Comparison of ENCODE assay signal across 10 cellular contexts in genomic region chr2:181309161-181309560, GRCh38.
DNase-seq lines count a peak whose midpoint lies in the region; ATAC-seq and TF ChIP-seq lines count a peak whose summit lies in the region.
"Had no signal": no experiment of that assay in that cellular context is flagged by ENCODE, and none has a peak within 500 bp of the region (broad histone marks: within the 10 kb centered on the region; RNA-seq: fewer than 3 reads in every experiment).

No MANE protein-coding gene starts in this region.

- H3K4me3 ChIP-seq in transverse colon: no peak overlapping the region

- no peak for ATAC-seq in activated T-cell treated with anti-CD3 and anti-CD28 coated beads, Interleukin-2, amount 50 U/mL, for 72 hours (replicated peaks in 1 of 2)
- ATAC-seq: Panc1 had no signal

- no peak for TF ChIP-seq CTCF in transverse colon (IDR thresholded peaks at IDR 0.05)

- no peaks in the 10 kb centered on the region for H3K9me3 Mint-ChIP-seq in activated T-cell treated with anti-CD3 and anti-CD28 coated beads, Interleukin-2, amount 50 U/mL, for 72 hours
- H3K9me3 Mint-ChIP-seq in dendritic cell treated with granulocyte-macrophage colony-stimulating factor and Interleukin-4, amounts not matched to agents 40 ng/mL and 50 ng/mL, for 4 days: no peaks in the 10 kb centered on the region

- intact Hi-C loops in dendritic cell treated with granulocyte-macrophage colony-stimulating factor and Interleukin-4, amounts not matched to agents 40 ng/mL and 50 ng/mL, for 4 days (cut with micrococcal nuclease): loop anchor here (5.0 to 10.0 kb wide), 2 partner anchors 148 to 406 kb away; partner anchors contain the start of gene ITGA4
- intact Hi-C loops in transverse colon (cut with DNase I; ENCODE audit: low total_unique reads): no loop called here

- WGBS in transverse colon (ENCODE audit: low coverage in 1 of 2), 2 donors: 68 to 72% methylated on average over 3 of the region's 3 CpGs

- no peak for TF ChIP-seq EP300 in transverse colon (IDR thresholded peaks at IDR 0.05; ENCODE audit: low read depth)

- peak overlapping the region; percentile 49 to 63 (median 58) for H3K27ac ChIP-seq in transverse colon

- DNase-seq in activated T-cell treated with anti-CD3 and anti-CD28 coated beads, Interleukin-2, amount 50 U/mL, for 72 hours: no peak
- no peak for DNase-seq in activated T-cell treated with anti-CD3 and anti-CD28 coated beads, Interleukin-2, amount 50 U/mL, for 1 hour
- DNase-seq in OCI-M1 (lab: John Stamatoyannopoulos, UW): peak; percentile 78
- no peak for DNase-seq in transverse colon
- no peak for DNase-seq in stimulated activated CD4-positive, alpha-beta T cell treated with anti-CD3 and anti-CD28 coated beads, Interleukin-4, amount 100 ng/mL, for 4 hours
- DNase-seq in GM03348 (ENCODE audit: low spot score): no peak
- no peak for DNase-seq in H4 (ENCODE audit: low spot score)
- DNase-seq: NCI-H187 treated with DMSO at 0.1 percent for 48 hours had no signal

- H3K4me3 Mint-ChIP-seq in activated T-cell treated with anti-CD3 and anti-CD28 coated beads, Interleukin-2, amount 50 U/mL, for 72 hours: peak overlapping the region; percentile 66 to 84
- H3K4me3 Mint-ChIP-seq in dendritic cell treated with granulocyte-macrophage colony-stimulating factor and Interleukin-4, amounts not matched to agents 40 ng/mL and 50 ng/mL, for 4 days: peak overlapping the region; percentile 39

- H3K27me3 ChIP-seq in transverse colon: no peaks in the 10 kb centered on the region

- TF ChIP-seq POLR2A in transverse colon (IDR thresholded peaks at IDR 0.05): no peak

- no peaks in the 10 kb centered on the region for H3K27me3 Mint-ChIP-seq in activated T-cell treated with anti-CD3 and anti-CD28 coated beads, Interleukin-2, amount 50 U/mL, for 72 hours (ENCODE audit: low read depth)
- H3K27me3 Mint-ChIP-seq in dendritic cell treated with granulocyte-macrophage colony-stimulating factor and Interleukin-4, amounts not matched to agents 40 ng/mL and 50 ng/mL, for 4 days: no peaks in the 10 kb centered on the region

- peaks cover 85% of the 10 kb centered on the region for H3K4me1 Mint-ChIP-seq in activated T-cell treated with anti-CD3 and anti-CD28 coated beads, Interleukin-2, amount 50 U/mL, for 72 hours (ENCODE audit: low read depth)
- H3K4me1 Mint-ChIP-seq in dendritic cell treated with granulocyte-macrophage colony-stimulating factor and Interleukin-4, amounts not matched to agents 40 ng/mL and 50 ng/mL, for 4 days (ENCODE audit: low read depth): peaks cover 48% of the 10 kb centered on the region

- H3K9me3 ChIP-seq in transverse colon: no peaks in the 10 kb centered on the region

- in situ Hi-C loops in transverse colon (cut with MboI; ENCODE audit: low pct_ligation_motif_present in 1 of 4, low pct_unique_long_range_greater_than_20kb in 1 of 4, low sequenced_read_pairs in 3 of 4): loop anchor here in 1 of 4 donors (10.0 kb wide), 1 partner anchor 156 kb away; no protein-coding TSS in a partner anchor

- H3K27ac Mint-ChIP-seq in activated T-cell treated with anti-CD3 and anti-CD28 coated beads, Interleukin-2, amount 50 U/mL, for 72 hours: peak overlapping the region; percentile 97
- peak overlapping the region; percentile 70 for H3K27ac Mint-ChIP-seq in dendritic cell treated with granulocyte-macrophage colony-stimulating factor and Interleukin-4, amounts not matched to agents 40 ng/mL and 50 ng/mL, for 4 days

- no peaks in the 10 kb centered on the region for H3K36me3 ChIP-seq in transverse colon

- H3K36me3 Mint-ChIP-seq in activated T-cell treated with anti-CD3 and anti-CD28 coated beads, Interleukin-2, amount 50 U/mL, for 72 hours (ENCODE audit: insufficient read depth in 2 of 2): no peaks in the 10 kb centered on the region
- no peaks in the 10 kb centered on the region for H3K36me3 Mint-ChIP-seq in dendritic cell treated with granulocyte-macrophage colony-stimulating factor and Interleukin-4, amounts not matched to agents 40 ng/mL and 50 ng/mL, for 4 days (ENCODE audit: low read depth)

- peaks cover 0 to 13% (median 2%) of the 10 kb centered on the region in 4 donors for H3K4me1 ChIP-seq in transverse colon
